ENCODE assay signal across 15 cellular contexts in the genomic region with DNA sequence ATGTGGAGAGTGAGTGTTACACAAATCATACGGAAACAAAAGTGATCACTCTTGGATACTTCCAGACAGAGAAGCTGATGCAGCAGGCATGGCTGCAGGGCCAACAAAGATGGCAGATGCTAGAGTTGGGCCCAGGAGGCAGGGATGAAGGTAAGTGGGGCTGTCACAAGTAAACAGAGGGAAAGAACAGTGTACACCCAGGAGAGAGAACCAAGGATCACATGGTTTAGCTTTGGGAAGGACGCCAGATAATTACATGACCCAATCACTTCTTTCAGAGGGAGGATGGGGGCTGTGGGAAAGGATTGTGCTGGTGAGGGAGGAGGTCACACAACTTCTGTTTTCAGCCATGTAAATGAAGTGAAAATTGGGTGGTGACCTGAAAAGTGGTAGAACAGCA.
"Had no signal": no experiment of that assay in that cellular context is flagged by ENCODE, and none has a peak within 500 bp of the region (broad histone marks: within the 10 kb centered on the region; RNA-seq: fewer than 3 reads in every experiment).

No MANE protein-coding gene starts in this region.

- H3K4me1 Mint-ChIP-seq: immature natural killer cell, neural crest cell had no signal

- DNase-seq: activated CD4-positive, alpha-beta T cell treated with anti-CD3 and anti-CD28 coated beads, Interleukin-2, amount 50 U/mL, for 1 hour; activated effector memory CD4-positive, alpha-beta T cell treated with anti-CD3 and anti-CD28 coated beads, Interleukin-2, amount 50 U/mL, for 16 hours; activated naive CD8-positive, alpha-beta T cell treated with anti-CD3 and anti-CD28 coated beads, Interleukin-2, amount 10 ng/mL, durations not matched to agents 7 days and 5 days; activated T-cell treated with anti-CD3 and anti-CD28 coated beads, Interleukin-2, amount 50 U/mL, for 1 hour; aorta; dorsolateral prefrontal cortex; glutamatergic neuron; immature natural killer cell; left cardiac atrium; lower lobe of right lung; ovary; stimulated activated CD4-positive, alpha-beta T cell treated with anti-CD3 and anti-CD28 coated beads, Interleukin-4, amount 100 ng/mL, for 1 hour had no signal

- H3K27ac Mint-ChIP-seq: activated naive CD8-positive, alpha-beta T cell treated with anti-CD3 and anti-CD28 coated beads, Interleukin-2, amount 10 ng/mL, durations not matched to agents 7 days and 5 days; immature natural killer cell; mesothelial cell of epicardium; WTC11 had no signal

- H3K4me3 Mint-ChIP-seq: activated naive CD8-positive, alpha-beta T cell treated with anti-CD3 and anti-CD28 coated beads, Interleukin-2, amount 10 ng/mL, durations not matched to agents 7 days and 5 days; immature natural killer cell; mesothelial cell of epicardium; neural crest cell; WTC11 had no signal

- H3K36me3 Mint-ChIP-seq: activated naive CD8-positive, alpha-beta T cell treated with anti-CD3 and anti-CD28 coated beads, Interleukin-2, amount 10 ng/mL, durations not matched to agents 7 days and 5 days; immature natural killer cell; mesothelial cell of epicardium had no signal

- ATAC-seq: left cardiac atrium, lower lobe of right lung, WTC11 had no signal

- H3K9me3 Mint-ChIP-seq: activated naive CD8-positive, alpha-beta T cell treated with anti-CD3 and anti-CD28 coated beads, Interleukin-2, amount 10 ng/mL, durations not matched to agents 7 days and 5 days; immature natural killer cell had no signal
